ENCODE assay signal across 8 cellular contexts in the genomic region with DNA sequence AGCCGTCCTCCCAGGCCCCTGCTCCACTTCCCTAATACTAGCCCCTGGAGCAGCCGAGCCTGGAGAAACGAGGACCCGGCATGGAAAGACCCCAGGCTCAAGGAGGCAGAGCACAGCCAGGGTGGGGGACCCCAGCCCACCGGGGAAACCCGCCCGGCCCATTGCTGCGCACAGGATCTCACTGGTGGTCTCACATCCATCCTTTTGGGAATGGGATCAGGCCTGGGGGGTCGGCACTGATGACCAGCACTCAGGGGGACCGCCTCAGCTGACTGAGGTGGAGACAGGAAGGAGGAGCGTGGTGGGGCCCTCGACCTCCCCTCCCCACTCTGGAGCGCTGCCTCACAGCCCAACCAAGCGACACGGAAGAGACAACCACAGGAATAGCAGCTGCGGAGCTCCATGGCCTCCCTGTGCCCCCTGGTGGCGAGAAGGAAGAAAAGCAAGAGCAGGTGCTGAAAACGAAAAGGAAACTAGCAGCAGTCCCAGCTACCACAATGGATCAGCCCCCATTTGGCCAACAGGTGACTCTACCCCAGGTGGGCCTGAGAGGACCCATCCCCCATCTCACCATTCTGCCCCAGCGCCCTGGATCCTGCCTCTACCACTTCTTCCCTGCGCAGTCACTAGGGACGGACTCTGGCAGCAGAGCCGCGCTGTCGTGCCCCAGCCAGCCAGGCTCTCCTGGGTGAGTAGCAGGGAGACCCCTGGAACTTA. TPM values are rescaled to one million over a fixed set of nuclear protein-coding genes. Genes with fewer than 3 reads are reported as not detected.
A peak's percentile ranks its signal among the peaks of the same experiment; 100 is the strongest.
DNase-seq lines count a peak whose midpoint lies in the region; ATAC-seq and TF ChIP-seq lines count a peak whose summit lies in the region.
"Not testable (repeated sequence)": the region's sequence is repeated elsewhere in the genome, so short reads cannot be mapped to it uniquely, and the experiment has no call there.

No MANE protein-coding gene starts in this region.

- TF ChIP-seq CTCF in Peyer's patch (IDR thresholded peaks at IDR 0.05) = peak in 5 of 6 experiments; percentile 19 to 69 (median 57)

- not testable (repeated sequence) for H3K27me3 ChIP-seq in Peyer's patch; naive thymus-derived CD4-positive, alpha-beta T cell (ENCODE audit: control insufficient read depth in 2 of 2, insufficient read depth in 2 of 2, low read length in 2 of 2)

- H3K4me3 ChIP-seq in Jurkat, Clone E6-1 (ENCODE audit: low read length) = not testable (repeated sequence)
- peak overlapping the region; percentile 7 to 39 (median 22) for H3K4me3 ChIP-seq in Peyer's patch
- H3K4me3 ChIP-seq in naive thymus-derived CD4-positive, alpha-beta T cell (ENCODE audit: low read length) = peak overlapping the region; percentile 33

- H3K27ac Mint-ChIP-seq in naive thymus-derived CD4-positive, alpha-beta T cell = peak overlapping the region; percentile 35 to 87 (median 70)

- TF ChIP-seq POLR2A in Peyer's patch (IDR thresholded peaks at IDR 0.05) = not testable (repeated sequence)

- H3K4me1 ChIP-seq in Peyer's patch; naive thymus-derived CD4-positive, alpha-beta T cell (ENCODE audit: control insufficient read depth in 2 of 2, insufficient read depth in 2 of 2, low read length in 2 of 2): not testable (repeated sequence)

- CTCF ChIA-PET in naive thymus-derived CD4-positive, alpha-beta T cell (lab: Charles Lee) = interaction anchor here (1.0 to 2.9 kb wide), 3 partner anchors 41 to 249 kb away, joined by 3 to 10 read pairs (median 5); no protein-coding TSS in a partner anchor

- not testable (repeated sequence) for H3K9me3 ChIP-seq in Peyer's patch; naive thymus-derived CD4-positive, alpha-beta T cell (ENCODE audit: control insufficient read depth in 2 of 3, low read length in 3 of 3)

- H3K4me1 Mint-ChIP-seq in naive thymus-derived CD4-positive, alpha-beta T cell = peaks cover 0 to 21% (median 13%) of the 10 kb centered on the region in 7 donors

- peak; percentile 77 for ATAC-seq in GM21737 (IDR thresholded peaks at IDR 0.05; ENCODE audit: unreplicated experiment)
- ATAC-seq in naive thymus-derived CD4-positive, alpha-beta T cell = peak; percentile 92

- peaks cover 4 to 12% (median 12%) of the 10 kb centered on the region in 5 donors for H3K27me3 Mint-ChIP-seq in naive thymus-derived CD4-positive, alpha-beta T cell

- H3K4me3 Mint-ChIP-seq in naive thymus-derived CD4-positive, alpha-beta T cell = peak overlapping the region; percentile 65 to 85 (median 78)

- not testable (repeated sequence) for H3K36me3 Mint-ChIP-seq in naive thymus-derived CD4-positive, alpha-beta T cell

- not testable (repeated sequence) for H3K9me3 Mint-ChIP-seq in naive thymus-derived CD4-positive, alpha-beta T cell

- intact Hi-C loops in naive thymus-derived CD4-positive, alpha-beta T cell (cut with micrococcal nuclease) = loop anchor here (1.0 to 5.0 kb wide), 5 partner anchors 24 to 249 kb away; no protein-coding TSS in a partner anchor

- H3K27ac ChIP-seq in Peyer's patch; naive thymus-derived CD4-positive, alpha-beta T cell (ENCODE audit: low read depth, low read length): not testable (repeated sequence)

- POLR2A ChIA-PET in naive thymus-derived CD4-positive, alpha-beta T cell (lab: Charles Lee) = not testable (repeated sequence)

- not testable (repeated sequence) for H3K36me3 ChIP-seq in Peyer's patch; naive thymus-derived CD4-positive, alpha-beta T cell (ENCODE audit: control insufficient read depth in 2 of 3, insufficient read depth in 3 of 3, low read length in 3 of 3)

- peak; percentile 41 for DNase-seq in DMS79 (lab: John Stamatoyannopoulos, UW)
- peak; percentile 72 for DNase-seq in Jurkat, Clone E6-1 (ENCODE audit: low read depth, low spot score)
- peak in 2 of 3 donors; percentile 27 to 77 for DNase-seq in Peyer's patch
- DNase-seq in activated T-cell treated with anti-CD3 and anti-CD28 coated beads, Interleukin-2, amount 50 U/mL, for 48 hours = peak; percentile 64 to 71
- DNase-seq in fibroblast of gingiva (ENCODE audit: low read depth) = peak; percentile 52
- DNase-seq in naive thymus-derived CD4-positive, alpha-beta T cell = peak in 8 of 9 donors; percentile 56 to 83 (median 73)
- peak; percentile 22 to 85 (median 45) for DNase-seq in stimulated activated naive CD4-positive, alpha-beta T cell (lab: John Stamatoyannopoulos, UW)

RNA-seq across cellular contexts. Expression of a gene that starts 31.9 kb away (rescaled TPM):
- polyA plus RNA-seq in Jurkat, Clone E6-1 (2012; ENCODE audit: insufficient read depth, insufficient read length) = 2.0 TPM
- 100 to 1,000 TPM in 2 of 4 donors, 10 to 100 TPM in 2; 23.1 to 156 (median 81.1) TPM for total RNA-seq in Peyer's patch
- total RNA-seq in naive thymus-derived CD4-positive, alpha-beta T cell = 1 to 10 TPM in 2 of 5 experiments, under 1 TPM in 3; 0.50 to 5.0 (median 0.81) TPM
- polyA plus RNA-seq in naive thymus-derived CD4-positive, alpha-beta T cell = not detected

RNA-seq across cellular contexts. Expression of a gene that starts 34.4 kb away (rescaled TPM):
- not detected for polyA plus RNA-seq in Jurkat, Clone E6-1 (2012; ENCODE audit: insufficient read depth, insufficient read length)
- 1 to 10 TPM in 1 of 4 donors, under 1 TPM in 1, not detected in 2; 0.27 to 5.0 TPM for total RNA-seq in Peyer's patch
- 1 to 10 TPM in 4 of 5 experiments, under 1 TPM in 1; 0.40 to 6.6 (median 2.4) TPM for total RNA-seq in naive thymus-derived CD4-positive, alpha-beta T cell
- polyA plus RNA-seq in naive thymus-derived CD4-positive, alpha-beta T cell = not detected

Comparison
In these comparisons a context has a peak if more than half of its experiments do, and no peak if none do; other contexts are left out.
1. RNA of a gene that starts 31.9 kb away (total RNA-seq): 23.1 to 156 TPM in Peyer's patch; 0.50 to 5.0 TPM in naive thymus-derived CD4-positive, alpha-beta T cell; every median in the first group is over 4 times any median in the second.
2. Peak in every context shown above with its lines, with median percentiles within 50 percentile points of each other: DNase-seq.